ENCODE assay signal across 8 cellular contexts in the genomic region with DNA sequence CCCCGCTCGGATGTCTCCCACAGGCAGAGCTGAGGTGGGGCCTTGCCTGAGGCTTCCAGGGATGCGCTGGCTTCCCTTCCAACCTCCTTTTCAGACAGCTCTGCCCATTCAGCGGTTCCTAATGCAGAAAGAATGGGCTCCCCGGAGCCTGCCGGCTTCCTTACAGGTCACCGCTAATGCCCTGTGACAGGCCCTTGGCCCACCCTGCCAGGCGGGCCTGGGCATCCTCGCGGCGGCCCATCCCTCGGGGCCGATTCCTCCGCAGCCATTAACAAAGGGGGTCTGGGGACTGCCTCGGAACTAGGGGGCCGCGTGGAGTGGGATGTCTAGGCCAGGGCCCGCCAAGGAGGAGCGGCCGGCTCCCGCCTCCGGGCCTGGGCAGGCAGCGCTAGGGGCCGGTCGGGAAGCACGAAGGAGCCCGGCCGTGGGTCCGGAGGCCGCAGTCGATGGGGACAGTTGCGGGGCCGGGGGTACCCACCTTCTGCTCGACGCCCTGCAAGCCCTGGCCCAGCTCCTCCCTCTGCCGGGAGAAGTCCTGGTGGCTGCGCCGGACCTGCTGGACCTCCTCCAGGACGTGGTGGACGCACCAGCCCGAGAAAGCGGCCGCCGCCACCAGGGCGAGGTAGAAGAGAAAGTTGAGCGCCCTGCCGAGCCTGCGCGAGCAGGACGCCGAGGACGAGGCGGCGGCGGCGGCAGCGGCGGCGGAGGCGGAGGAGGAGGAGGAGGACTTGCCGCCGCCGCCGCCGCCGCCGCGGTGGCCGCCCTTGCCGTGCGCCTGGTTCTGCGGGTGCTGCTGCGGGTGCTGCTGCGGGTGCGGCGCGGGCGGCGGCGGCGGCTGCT. TPM values are rescaled to one million over a fixed set of nuclear protein-coding genes. Genes with fewer than 3 reads are reported as not detected.
DNase-seq lines count a peak whose midpoint lies in the region; ATAC-seq and TF ChIP-seq lines count a peak whose summit lies in the region.

No MANE protein-coding gene starts in this region.

- H3K4me1 Mint-ChIP-seq in activated naive CD8-positive, alpha-beta T cell treated with anti-CD3 and anti-CD28 coated beads, Interleukin-2, amount 10 ng/mL, durations not matched to agents 7 days and 5 days, result peaks cover 8% of the 10 kb centered on the region

- TF ChIP-seq EP300 in ovary (IDR thresholded peaks at IDR 0.05), result no peak

- H3K27ac Mint-ChIP-seq in activated naive CD8-positive, alpha-beta T cell treated with anti-CD3 and anti-CD28 coated beads, Interleukin-2, amount 10 ng/mL, durations not matched to agents 7 days and 5 days, result peak overlapping the region; percentile 45

- no peaks in the 10 kb centered on the region for H3K27me3 ChIP-seq in SJSA1 (replicated peaks)
- H3K27me3 ChIP-seq in cardiac muscle cell, result no peaks in the 10 kb centered on the region
- no peaks in the 10 kb centered on the region for H3K27me3 ChIP-seq in ovary

- 0 to 1% (median 1%) methylated on average over 61 to 80 of the region's 81 CpGs for WGBS in ovary, 3 donors

- TF ChIP-seq CTCF in cardiac muscle cell (IDR thresholded peaks at IDR 0.05; ENCODE audit: low read depth, low read length) (no peak), ovary (IDR thresholded peaks at IDR 0.05) (no peak)

- H3K27me3 Mint-ChIP-seq in activated naive CD8-positive, alpha-beta T cell treated with anti-CD3 and anti-CD28 coated beads, Interleukin-2, amount 10 ng/mL, durations not matched to agents 7 days and 5 days, result peaks cover 5% of the 10 kb centered on the region

- no peak for TF ChIP-seq POLR2A in ovary (IDR thresholded peaks at IDR 0.05)

- H3K4me1 ChIP-seq in SJSA1 (replicated peaks) (peaks cover 31% of the 10 kb centered on the region), cardiac muscle cell (ENCODE audit: low read depth) (peaks cover 16% of the 10 kb centered on the region), ovary (ENCODE audit: insufficient read depth) (peaks cover 18% of the 10 kb centered on the region)

- H3K4me3 Mint-ChIP-seq in activated naive CD8-positive, alpha-beta T cell treated with anti-CD3 and anti-CD28 coated beads, Interleukin-2, amount 10 ng/mL, durations not matched to agents 7 days and 5 days, result peak overlapping the region; percentile 76

- H3K36me3 ChIP-seq in SJSA1 (peaks cover 50% of the 10 kb centered on the region), cardiac muscle cell (peaks cover 9% of the 10 kb centered on the region), ovary (no peaks in the 10 kb centered on the region)

- peak; percentile 34 for ATAC-seq in HG02970 (IDR thresholded peaks at IDR 0.05; ENCODE audit: low FRiP score, unreplicated experiment)
- peak; percentile 63 for ATAC-seq in activated naive CD8-positive, alpha-beta T cell treated with anti-CD3 and anti-CD28 coated beads, Interleukin-2, amount 10 ng/mL, durations not matched to agents 7 days and 5 days (ENCODE audit: low read depth)

- peak; percentile 21 for DNase-seq in DMS153 treated with DMSO at 0.1 percent for 48 hours (lab: John Stamatoyannopoulos, UW; ENCODE audit: unreplicated experiment)
- no peak for DNase-seq in DMS153 (lab: John Stamatoyannopoulos, UW)
- DNase-seq in SJSA1 (ENCODE audit: low read depth in 1 of 2, low spot score in 2 of 2), result peak; percentile 59 to 70
- peak; percentile 68 for DNase-seq in activated naive CD8-positive, alpha-beta T cell treated with anti-CD3 and anti-CD28 coated beads, Interleukin-2, amount 10 ng/mL, durations not matched to agents 7 days and 5 days
- DNase-seq in cardiac muscle cell (ENCODE audit: low read depth in 1 of 2, low spot score in 1 of 2), result peak; percentile 77 to 78
- DNase-seq in ovary, result peak; percentile 60 to 82 (median 76)
- DNase-seq in SKM-1 treated with dmso at 0.1 percent for 144 hours (lab: John Stamatoyannopoulos, UW; ENCODE audit: unreplicated experiment), result no peak

- POLR2A ChIA-PET in activated naive CD8-positive, alpha-beta T cell treated with anti-CD3 and anti-CD28 coated beads, Interleukin-2, amount 10 ng/mL, durations not matched to agents 7 days and 5 days (lab: Charles Lee), result interaction anchor here (1.3 kb wide), 1 partner anchor 12 kb away, joined by 3 read pairs; no protein-coding TSS in a partner anchor

- H3K9me3 Mint-ChIP-seq in activated naive CD8-positive, alpha-beta T cell treated with anti-CD3 and anti-CD28 coated beads, Interleukin-2, amount 10 ng/mL, durations not matched to agents 7 days and 5 days, result no peaks in the 10 kb centered on the region

- H3K36me3 Mint-ChIP-seq in activated naive CD8-positive, alpha-beta T cell treated with anti-CD3 and anti-CD28 coated beads, Interleukin-2, amount 10 ng/mL, durations not matched to agents 7 days and 5 days, result no peaks in the 10 kb centered on the region

- H3K9me3 ChIP-seq in SJSA1 (replicated peaks), result no peaks in the 10 kb centered on the region
- no peaks in the 10 kb centered on the region for H3K9me3 ChIP-seq in cardiac muscle cell (ENCODE audit: low read depth)
- no peaks in the 10 kb centered on the region for H3K9me3 ChIP-seq in ovary

- H3K27ac ChIP-seq in SJSA1 (peak overlapping the region; percentile 89), cardiac muscle cell (peak overlapping the region; percentile 93), ovary (peak overlapping the region; percentile 99 to 100)

- intact Hi-C loops in ovary (cut with DNase I), result loop anchor here in 3 of 4 donors (5.0 to 10.0 kb wide), 4 partner anchors 55 to 110 kb away; a partner anchor contains a TSS

- peak overlapping the region; percentile 97 for H3K4me3 ChIP-seq in SJSA1
- peak overlapping the region; percentile 49 for H3K4me3 ChIP-seq in cardiac muscle cell
- H3K4me3 ChIP-seq in ovary, result peak overlapping the region; percentile 73

RNA-seq across cellular contexts. Expression of a gene that starts 0.7 kb away (rescaled TPM):
- total RNA-seq in SJSA1 (2014; rRNA removed; shearing (Covaris generic)), result 154 and 162 TPM in 2 replicates
- total RNA-seq in activated naive CD8-positive, alpha-beta T cell treated with anti-CD3 and anti-CD28 coated beads, Interleukin-2, amount 10 ng/mL, durations not matched to agents 7 days and 5 days, result 1 to 10 TPM; 3.9 TPM
- total RNA-seq in cardiac muscle cell (119 and 139 TPM in 2 replicates), ovary (10 to 100 TPM; 32.0 to 59.4 (median 55.4) TPM)
- polyA plus RNA-seq in cardiac muscle cell (151 and 173 TPM in 2 replicates), ovary (10 to 100 TPM; 26.4 to 87.4 TPM)

RNA-seq across cellular contexts. Expression of a gene that starts 55.4 kb away (rescaled TPM):
- total RNA-seq in SJSA1 (2014; rRNA removed; shearing (Covaris generic)), result 0.78 and 1.4 TPM in 2 replicates
- 10 to 100 TPM; 40.9 to 50.8 TPM for total RNA-seq in activated naive CD8-positive, alpha-beta T cell treated with anti-CD3 and anti-CD28 coated beads, Interleukin-2, amount 10 ng/mL, durations not matched to agents 7 days and 5 days
- total RNA-seq in cardiac muscle cell, result 22.1 and 31.5 TPM in 2 replicates
- polyA plus RNA-seq in cardiac muscle cell, result 9.0 and 13.2 TPM in 2 replicates
- 10 to 100 TPM in 6 of 7 donors, 1 to 10 TPM in 1; 8.5 to 41.7 (median 30.3) TPM for total RNA-seq in ovary
- 10 to 100 TPM; 10.3 to 13.1 TPM for polyA plus RNA-seq in ovary

Comparison
In these comparisons a context has a peak if more than half of its experiments do, and no peak if none do; other contexts are left out.
1. DNase-seq: peak in DMS153 treated with DMSO at 0.1 percent for 48 hours (single experiment), SJSA1 (2 of 2), activated naive CD8-positive, alpha-beta T cell treated with anti-CD3 and anti-CD28 coated beads, Interleukin-2, amount 10 ng/mL, durations not matched to agents 7 days and 5 days (single experiment), cardiac muscle cell (2 of 2) and ovary (5 of 5); none in DMS153 (single experiment) and SKM-1 treated with dmso at 0.1 percent for 144 hours (single experiment).
2. RNA of a gene that starts 0.7 kb away (total RNA-seq): 154 to 162 TPM in SJSA1, 119 to 139 TPM in cardiac muscle cell and 32.0 to 59.4 TPM in ovary; 3.9 TPM in activated naive CD8-positive, alpha-beta T cell treated with anti-CD3 and anti-CD28 coated beads, Interleukin-2, amount 10 ng/mL, durations not matched to agents 7 days and 5 days; every median in the first group is over 4 times any median in the second.
3. Peak in every context shown above with its lines, with median percentiles within 50 percentile points of each other: H3K27ac ChIP-seq and H3K4me3 ChIP-seq.